26 cellular contexts compared by ENCODE assay signal in genomic region chr5:129097498-129098296, GRCh38. TPM values are rescaled to one million over a fixed set of nuclear protein-coding genes. Genes with fewer than 3 reads are reported as not detected.
A peak's percentile ranks its signal among the peaks of the same experiment; 100 is the strongest.
DNase-seq lines count a peak whose midpoint lies in the region; ATAC-seq, FAIRE-seq and TF ChIP-seq lines count a peak whose summit lies in the region.
"Had no signal": no experiment of that assay in that cellular context is flagged by ENCODE, and none has a peak within 500 bp of the region (broad histone marks: within the 10 kb centered on the region; RNA-seq: fewer than 3 reads in every experiment).

No MANE protein-coding gene starts in this region.

- H3K36me3 ChIP-seq in adrenal gland (replicated peaks in 1 of 2), result no peaks in the 10 kb centered on the region
- no peaks in the 10 kb centered on the region for H3K36me3 ChIP-seq in left ventricle myocardium inferior
- H3K36me3 ChIP-seq: colonic mucosa, pancreas had no signal

- H3K4me3 ChIP-seq in adrenal gland, result no peak overlapping the region
- H3K4me3 ChIP-seq in left ventricle myocardium inferior, result peak overlapping the region; percentile 90
- H3K4me3 ChIP-seq: colonic mucosa, pancreas, SK-N-MC had no signal

- H3K27ac ChIP-seq in adrenal gland, result no peak overlapping the region
- H3K27ac ChIP-seq in left ventricle myocardium inferior (replicated peaks), result peak overlapping the region; percentile 95
- H3K27ac ChIP-seq: colonic mucosa, pancreas, SK-N-MC had no signal

- H3K27me3 Mint-ChIP-seq in progenitor cell of endocrine pancreas (no peaks in the 10 kb centered on the region), natural killer cell (ENCODE audit: low read depth in 2 of 2) (no peaks in the 10 kb centered on the region)
- H3K27me3 Mint-ChIP-seq: brain; CD4-positive, alpha-beta memory T cell; memory B cell had no signal

- intact Hi-C loops in adrenal gland (cut with DNase I) (no loop called here), left ventricle myocardium inferior (cut with micrococcal nuclease) (no loop called here), natural killer cell (cut with micrococcal nuclease) (loop anchor here (10.0 kb wide), 1 partner anchor 1013 kb away; the partner anchor contains the start of gene SLC12A2)

- H3K4me3 Mint-ChIP-seq in progenitor cell of endocrine pancreas (ENCODE audit: low read depth) (no peak overlapping the region), natural killer cell (no peak overlapping the region)
- H3K4me3 Mint-ChIP-seq: activated B cell treated with CpG ODN at 0.5 μM for 24 hours, memory B cell had no signal

- H3K27me3 ChIP-seq in adrenal gland (no peaks in the 10 kb centered on the region), left ventricle myocardium inferior (ENCODE audit: low read depth) (no peaks in the 10 kb centered on the region)
- H3K27me3 ChIP-seq: colonic mucosa, pancreas had no signal

- H3K27ac Mint-ChIP-seq in progenitor cell of endocrine pancreas (peak overlapping the region; percentile 33), natural killer cell (no peak overlapping the region)
- H3K27ac Mint-ChIP-seq: activated B cell treated with CpG ODN at 0.5 μM for 24 hours, brain, memory B cell had no signal

- no peaks in the 10 kb centered on the region for H3K9me3 Mint-ChIP-seq in progenitor cell of endocrine pancreas (ENCODE audit: low read depth)
- no peaks in the 10 kb centered on the region for H3K9me3 Mint-ChIP-seq in natural killer cell
- H3K9me3 Mint-ChIP-seq: activated B cell treated with CpG ODN at 0.5 μM for 24 hours, brain, memory B cell had no signal

- DNase-seq in GM12891 (ENCODE audit: insufficient read length, low spot score) (no peak), adrenal gland (peak; percentile 17 to 53 (median 29)), left ventricle myocardium inferior (no peak), progenitor cell of endocrine pancreas (ENCODE audit: low spot score, unreplicated experiment) (no peak), natural killer cell (no peak), GM19240 (ENCODE audit: insufficient read length, low spot score) (no peak), glomerular visceral epithelial cell (ENCODE audit: extremely low spot score) (no peak)
- DNase-seq: activated B cell treated with CpG ODN at 0.5 μM for 24 hours; activated CD4-positive, alpha-beta T cell treated with anti-CD3 and anti-CD28 coated beads, Interleukin-2, amount 50 U/mL, for 48 hours; activated effector memory CD4-positive, alpha-beta T cell treated with Interleukin-2 at 50 U/mL for 16 hours; CD4-positive, alpha-beta memory T cell; colonic mucosa; HCEC 1CT; kidney; NCI-H1694 treated with DMSO at 0.1 percent for 48 hours; NCI-H2171 treated with DMSO at 0.1 percent for 48 hours; NCI-H526; pancreas; stimulated activated CD4-positive, alpha-beta T cell treated with anti-CD3 and anti-CD28 coated beads, Interleukin-1b, Interleukin-23, amount 100 ng/mL, for 48 hours; stimulated activated naive CD4-positive, alpha-beta T cell; T-helper 9 cell had no signal

- H3K4me1 Mint-ChIP-seq in progenitor cell of endocrine pancreas (ENCODE audit: low read depth) (peaks cover 18% of the 10 kb centered on the region), natural killer cell (peaks cover 30 to 31% of the 10 kb centered on the region in 2 donors)

- 69 to 74% (median 72%) methylated on average over 11 of the region's 11 CpGs for WGBS in adrenal gland, 4 donors

- H3K36me3 Mint-ChIP-seq in progenitor cell of endocrine pancreas (ENCODE audit: insufficient read depth) (no peaks in the 10 kb centered on the region), natural killer cell (no peaks in the 10 kb centered on the region)
- H3K36me3 Mint-ChIP-seq: brain, memory B cell had no signal

- FAIRE-seq in GM12891 (lab: Jason Lieb, UNC), result no peak
- FAIRE-seq: kidney, pancreas, RCC 7860 had no signal

- H3K9me3 ChIP-seq in adrenal gland (replicated peaks in 1 of 3), result no peaks in the 10 kb centered on the region
- no peaks in the 10 kb centered on the region for H3K9me3 ChIP-seq in left ventricle myocardium inferior (replicated peaks)
- H3K9me3 ChIP-seq: colonic mucosa, pancreas had no signal

- TF ChIP-seq POLR2A in GM12891 (IDR thresholded peaks at IDR 0.05; ENCODE audit: low read depth, low read length) (no peak), adrenal gland (IDR thresholded peaks at IDR 0.05) (no peak)

- TF ChIP-seq CTCF in adrenal gland (IDR thresholded peaks at IDR 0.05) (no peak), left ventricle myocardium inferior (IDR thresholded peaks at IDR 0.05; ENCODE audit: borderline replicate concordance) (no peak), progenitor cell of endocrine pancreas (IDR thresholded peaks at IDR 0.05; ENCODE audit: unreplicated experiment) (no peak), natural killer cell (IDR thresholded peaks at IDR 0.05) (no peak)

- ATAC-seq in natural killer cell, result no peak
- ATAC-seq in HG03571 (IDR thresholded peaks at IDR 0.05; ENCODE audit: unreplicated experiment), result no peak
- ATAC-seq: pancreas had no signal

- peaks cover 4 to 27% of the 10 kb centered on the region in 2 donors for H3K4me1 ChIP-seq in adrenal gland (replicated peaks in 1 of 2)
- H3K4me1 ChIP-seq in left ventricle myocardium inferior, result peaks cover 83% of the 10 kb centered on the region

TF ChIP-seq in GM12891, 5 proteins besides CTCF, POLR2A, EP300 and RAD21:
- TF ChIP-seq SPI1 (IDR thresholded peaks at IDR 0.05; ENCODE audit: low read depth, low read length) (0 out of 2 replicates have a peak, but pooled peaks have one; percentile 32), TAF1 (IDR thresholded peaks at IDR 0.05; ENCODE audit: low read depth, low read length) (no peak)

RNA-seq across cellular contexts. Expression of gene ISOC1, which starts 3.1 kb away (rescaled TPM):
- 10.5 TPM for polyA plus RNA-seq in GM12891 (2012; ENCODE audit: low read depth, missing spikeins)
- total RNA-seq in adrenal gland (10 to 100 TPM; 27.4 to 56.6 (median 39.2) TPM), left ventricle myocardium inferior (112 TPM), progenitor cell of endocrine pancreas (29.4 and 31.5 TPM in 2 replicates), natural killer cell (10 to 100 TPM; 11.3 to 15.5 (median 15.1) TPM)
- 10 to 100 TPM in 2 of 3 donors, 1 to 10 TPM in 1; 7.6 to 36.1 (median 17.9) TPM for polyA plus RNA-seq in adrenal gland

Comparison
In these comparisons a context has a peak if more than half of its experiments do, and no peak if none do; other contexts are left out.
1. DNase-seq: peak in adrenal gland (7 of 7); none in GM12891 (single experiment), left ventricle myocardium inferior (single experiment), progenitor cell of endocrine pancreas (single experiment), natural killer cell (single experiment), GM19240 (single experiment) and glomerular visceral epithelial cell (single experiment).